Comparison of ENCODE assay signal across 12 cellular contexts in the genomic region with DNA sequence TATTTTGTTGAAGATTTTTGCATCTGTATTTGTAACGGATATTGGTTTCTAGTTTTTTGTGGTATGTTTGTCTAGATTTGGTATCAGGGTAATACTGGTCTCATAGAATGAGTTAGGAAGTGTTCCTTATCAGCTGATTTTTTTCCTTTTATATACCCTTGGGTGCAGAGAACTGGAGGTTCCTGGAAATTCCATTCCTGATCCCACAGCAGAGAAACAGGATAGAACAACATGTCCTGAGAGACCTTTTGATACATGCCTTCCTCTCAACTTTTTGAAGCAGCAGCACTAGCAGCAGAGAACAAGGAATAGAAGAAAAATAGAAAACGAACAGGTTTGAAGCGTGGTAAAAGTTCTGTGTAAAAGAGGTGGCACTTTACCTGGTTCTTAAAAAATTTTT.
"Had no signal": no experiment of that assay in that cellular context is flagged by ENCODE, and none has a peak within 500 bp of the region (broad histone marks: within the 10 kb centered on the region; RNA-seq: fewer than 3 reads in every experiment).

No MANE protein-coding gene starts in this region.

- H3K4me2 ChIP-seq: neural progenitor cell, smooth muscle cell had no signal

- H3K27ac Mint-ChIP-seq: activated CD8-positive, alpha-beta T cell treated with anti-CD3 and anti-CD28 coated beads, Interleukin-2, amount 10 ng/mL, durations not matched to agents 7 days and 5 days; effector memory CD8-positive, alpha-beta T cell; memory B cell; neural progenitor cell had no signal

- H3K27me3 Mint-ChIP-seq: effector memory CD8-positive, alpha-beta T cell; memory B cell had no signal

- H3K9me3 ChIP-seq: pancreas, SJSA1, upper lobe of right lung had no signal

- H3K9me3 Mint-ChIP-seq: effector memory CD8-positive, alpha-beta T cell; neural progenitor cell had no signal

- H3K4me1 ChIP-seq: SJSA1, upper lobe of right lung had no signal

- H3K27ac ChIP-seq: pancreas, SJSA1, upper lobe of right lung, VCaP had no signal

- DNase-seq: activated CD8-positive, alpha-beta memory T cell treated with anti-CD3 and anti-CD28 coated beads, Interleukin-2, amount 50 U/mL, for 48 hours; activated CD8-positive, alpha-beta T cell treated with anti-CD3 and anti-CD28 coated beads, Interleukin-2, amount 10 ng/mL, durations not matched to agents 7 days and 5 days; activated naive CD4-positive, alpha-beta T cell; effector memory CD8-positive, alpha-beta T cell; pancreas; stimulated activated naive CD4-positive, alpha-beta T cell; upper lobe of right lung had no signal

- H3K27me3 ChIP-seq: neural progenitor cell, pancreas, SJSA1, upper lobe of right lung had no signal

- H3K4me3 Mint-ChIP-seq: activated CD8-positive, alpha-beta T cell treated with anti-CD3 and anti-CD28 coated beads, Interleukin-2, amount 10 ng/mL, durations not matched to agents 7 days and 5 days; effector memory CD8-positive, alpha-beta T cell; memory B cell; neural progenitor cell had no signal

- H3K4me3 ChIP-seq: neural progenitor cell, pancreas, SJSA1, smooth muscle cell, upper lobe of right lung had no signal

- H3K9ac ChIP-seq: neural progenitor cell had no signal

- H2AFZ ChIP-seq: neural progenitor cell had no signal

- ATAC-seq: activated CD8-positive, alpha-beta T cell treated with anti-CD3 and anti-CD28 coated beads, Interleukin-2, amount 10 ng/mL, durations not matched to agents 7 days and 5 days; effector memory CD8-positive, alpha-beta T cell had no signal
